ENCODE assay signal across 1 cellular context in the genomic region with DNA sequence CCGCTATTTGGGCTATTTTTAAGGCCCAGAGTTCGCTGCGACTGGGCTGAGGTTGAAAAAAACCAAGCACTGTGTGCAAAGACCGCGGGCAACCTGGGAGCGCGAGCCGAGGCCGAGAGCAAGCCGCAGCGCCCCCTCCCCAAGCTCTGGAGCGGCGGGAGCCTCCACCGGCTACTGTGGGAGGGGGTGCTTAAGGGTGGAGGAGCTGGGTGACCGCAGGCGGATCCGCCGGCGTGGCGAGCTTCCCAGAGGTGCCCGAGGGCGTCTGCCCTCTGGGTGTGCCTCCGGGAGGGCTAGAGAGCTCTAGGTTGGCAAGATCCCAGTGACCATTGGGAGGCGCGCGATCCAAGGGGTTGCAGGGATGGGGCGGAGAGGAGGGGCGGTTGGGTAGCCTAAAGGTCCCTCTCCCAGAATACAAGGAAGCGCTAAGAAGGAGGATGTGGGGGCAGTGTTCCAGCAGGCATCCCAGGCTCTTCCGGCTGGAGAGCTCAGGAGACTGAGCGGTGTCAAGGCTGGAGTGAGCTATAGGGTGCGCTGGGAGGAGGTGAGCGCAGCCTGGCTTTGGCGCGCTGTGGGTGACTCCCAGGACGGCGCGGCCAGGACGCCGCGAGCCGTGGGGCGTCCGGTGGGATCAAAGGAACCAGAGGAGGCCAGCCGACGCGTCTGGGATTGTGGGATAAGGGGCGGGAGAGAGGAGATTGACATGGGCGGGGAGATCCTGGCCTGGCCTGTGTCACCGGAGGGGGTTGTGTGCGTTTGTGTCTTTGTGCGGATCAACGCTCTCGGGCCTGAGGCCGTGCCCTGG.
A peak's percentile ranks its signal among the peaks of the same experiment; 100 is the strongest.
TF ChIP-seq lines count a peak whose summit lies in the region.

No MANE protein-coding gene starts in this region.

TF ChIP-seq in HepG2, 621 proteins besides CTCF, POLR2A, EP300 and RAD21 (continued from another document and continues in another):
- TF ChIP-seq, protein P1, sequence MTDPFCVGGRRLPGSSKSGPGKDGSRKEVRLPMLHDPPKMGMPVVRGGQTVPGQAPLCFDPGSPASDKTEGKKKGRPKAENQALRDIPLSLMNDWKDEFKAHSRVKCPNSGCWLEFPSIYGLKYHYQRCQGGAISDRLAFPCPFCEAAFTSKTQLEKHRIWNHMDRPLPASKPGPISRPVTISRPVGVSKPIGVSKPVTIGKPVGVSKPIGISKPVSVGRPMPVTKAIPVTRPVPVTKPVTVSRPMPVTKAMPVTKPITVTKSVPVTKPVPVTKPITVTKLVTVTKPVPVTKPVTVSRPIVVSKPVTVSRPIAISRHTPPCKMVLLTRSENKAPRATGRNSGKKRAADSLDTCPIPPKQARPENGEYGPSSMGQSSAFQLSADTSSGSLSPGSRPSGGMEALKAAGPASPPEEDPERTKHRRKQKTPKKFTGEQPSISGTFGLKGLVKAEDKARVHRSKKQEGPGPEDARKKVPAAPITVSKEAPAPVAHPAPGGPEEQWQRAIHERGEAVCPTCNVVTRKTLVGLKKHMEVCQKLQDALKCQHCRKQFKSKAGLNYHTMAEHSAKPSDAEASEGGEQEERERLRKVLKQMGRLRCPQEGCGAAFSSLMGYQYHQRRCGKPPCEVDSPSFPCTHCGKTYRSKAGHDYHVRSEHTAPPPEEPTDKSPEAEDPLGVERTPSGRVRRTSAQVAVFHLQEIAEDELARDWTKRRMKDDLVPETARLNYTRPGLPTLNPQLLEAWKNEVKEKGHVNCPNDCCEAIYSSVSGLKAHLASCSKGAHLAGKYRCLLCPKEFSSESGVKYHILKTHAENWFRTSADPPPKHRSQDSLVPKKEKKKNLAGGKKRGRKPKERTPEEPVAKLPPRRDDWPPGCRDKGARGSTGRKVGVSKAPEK (CRISPR knock-in tag; IDR thresholded peaks at IDR 0.05; ENCODE audit: borderline replicate concordance) = peak; percentile 96; the same call in 1 of the 2 replicates
- TF ChIP-seq SKI (IDR thresholded peaks at IDR 0.05; ENCODE audit: partially characterized antibody) = peak; percentile 34
- TF ChIP-seq, protein P2, sequence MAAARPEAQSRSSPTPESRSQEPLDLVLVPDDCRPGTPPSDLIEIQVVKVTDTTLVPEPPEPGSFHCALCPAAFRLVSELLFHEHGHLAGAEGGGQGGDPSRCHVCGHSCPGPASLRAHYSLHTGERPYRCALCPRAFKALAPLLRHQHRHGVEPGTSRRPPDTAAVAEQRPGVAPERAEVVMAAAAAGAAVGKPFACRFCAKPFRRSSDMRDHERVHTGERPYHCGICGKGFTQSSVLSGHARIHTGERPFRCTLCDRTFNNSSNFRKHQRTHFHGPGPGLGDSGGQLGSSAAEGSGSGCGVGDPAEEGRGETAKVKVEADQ (CRISPR knock-in tag; IDR thresholded peaks at IDR 0.05; ENCODE audit: borderline replicate concordance) = no peak
- no peak for TF ChIP-seq TCF12 (IDR thresholded peaks at IDR 0.05)
- peak; percentile 35; the same call in 1 of the 2 replicates for TF ChIP-seq TCF12 (CRISPR knock-in tag; IDR thresholded peaks at IDR 0.05)
- TF ChIP-seq BRCA1 (CRISPR knock-in tag; IDR thresholded peaks at IDR 0.05) = 0 out of 2 replicates have a peak, but pooled peaks have one; percentile 53
- no peak for TF ChIP-seq ZNF34 (CRISPR knock-in tag; IDR thresholded peaks at IDR 0.05; ENCODE audit: borderline replicate concordance)
- TF ChIP-seq SPEN (CRISPR knock-in tag; IDR thresholded peaks at IDR 0.05; ENCODE audit: low read depth) = peak; percentile 54; the same call in 1 of the 2 replicates
- TF ChIP-seq ZNF709 (CRISPR knock-in tag; IDR thresholded peaks at IDR 0.05) = peak; percentile 28; the same call in 1 of the 2 replicates
- peak; percentile 69 for TF ChIP-seq ZEB1 (IDR thresholded peaks at IDR 0.05; ENCODE audit: insufficient replicate concordance, low read depth)
- TF ChIP-seq, protein P3, sequence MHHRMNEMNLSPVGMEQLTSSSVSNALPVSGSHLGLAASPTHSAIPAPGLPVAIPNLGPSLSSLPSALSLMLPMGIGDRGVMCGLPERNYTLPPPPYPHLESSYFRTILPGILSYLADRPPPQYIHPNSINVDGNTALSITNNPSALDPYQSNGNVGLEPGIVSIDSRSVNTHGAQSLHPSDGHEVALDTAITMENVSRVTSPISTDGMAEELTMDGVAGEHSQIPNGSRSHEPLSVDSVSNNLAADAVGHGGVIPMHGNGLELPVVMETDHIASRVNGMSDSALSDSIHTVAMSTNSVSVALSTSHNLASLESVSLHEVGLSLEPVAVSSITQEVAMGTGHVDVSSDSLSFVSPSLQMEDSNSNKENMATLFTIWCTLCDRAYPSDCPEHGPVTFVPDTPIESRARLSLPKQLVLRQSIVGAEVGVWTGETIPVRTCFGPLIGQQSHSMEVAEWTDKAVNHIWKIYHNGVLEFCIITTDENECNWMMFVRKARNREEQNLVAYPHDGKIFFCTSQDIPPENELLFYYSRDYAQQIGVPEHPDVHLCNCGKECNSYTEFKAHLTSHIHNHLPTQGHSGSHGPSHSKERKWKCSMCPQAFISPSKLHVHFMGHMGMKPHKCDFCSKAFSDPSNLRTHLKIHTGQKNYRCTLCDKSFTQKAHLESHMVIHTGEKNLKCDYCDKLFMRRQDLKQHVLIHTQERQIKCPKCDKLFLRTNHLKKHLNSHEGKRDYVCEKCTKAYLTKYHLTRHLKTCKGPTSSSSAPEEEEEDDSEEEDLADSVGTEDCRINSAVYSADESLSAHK (CRISPR knock-in tag; IDR thresholded peaks at IDR 0.05; ENCODE audit: borderline replicate concordance) = no peak
- TF ChIP-seq BCL6 (CRISPR knock-in tag; IDR thresholded peaks at IDR 0.05) = peak; percentile 8
- TF ChIP-seq, protein P4, sequence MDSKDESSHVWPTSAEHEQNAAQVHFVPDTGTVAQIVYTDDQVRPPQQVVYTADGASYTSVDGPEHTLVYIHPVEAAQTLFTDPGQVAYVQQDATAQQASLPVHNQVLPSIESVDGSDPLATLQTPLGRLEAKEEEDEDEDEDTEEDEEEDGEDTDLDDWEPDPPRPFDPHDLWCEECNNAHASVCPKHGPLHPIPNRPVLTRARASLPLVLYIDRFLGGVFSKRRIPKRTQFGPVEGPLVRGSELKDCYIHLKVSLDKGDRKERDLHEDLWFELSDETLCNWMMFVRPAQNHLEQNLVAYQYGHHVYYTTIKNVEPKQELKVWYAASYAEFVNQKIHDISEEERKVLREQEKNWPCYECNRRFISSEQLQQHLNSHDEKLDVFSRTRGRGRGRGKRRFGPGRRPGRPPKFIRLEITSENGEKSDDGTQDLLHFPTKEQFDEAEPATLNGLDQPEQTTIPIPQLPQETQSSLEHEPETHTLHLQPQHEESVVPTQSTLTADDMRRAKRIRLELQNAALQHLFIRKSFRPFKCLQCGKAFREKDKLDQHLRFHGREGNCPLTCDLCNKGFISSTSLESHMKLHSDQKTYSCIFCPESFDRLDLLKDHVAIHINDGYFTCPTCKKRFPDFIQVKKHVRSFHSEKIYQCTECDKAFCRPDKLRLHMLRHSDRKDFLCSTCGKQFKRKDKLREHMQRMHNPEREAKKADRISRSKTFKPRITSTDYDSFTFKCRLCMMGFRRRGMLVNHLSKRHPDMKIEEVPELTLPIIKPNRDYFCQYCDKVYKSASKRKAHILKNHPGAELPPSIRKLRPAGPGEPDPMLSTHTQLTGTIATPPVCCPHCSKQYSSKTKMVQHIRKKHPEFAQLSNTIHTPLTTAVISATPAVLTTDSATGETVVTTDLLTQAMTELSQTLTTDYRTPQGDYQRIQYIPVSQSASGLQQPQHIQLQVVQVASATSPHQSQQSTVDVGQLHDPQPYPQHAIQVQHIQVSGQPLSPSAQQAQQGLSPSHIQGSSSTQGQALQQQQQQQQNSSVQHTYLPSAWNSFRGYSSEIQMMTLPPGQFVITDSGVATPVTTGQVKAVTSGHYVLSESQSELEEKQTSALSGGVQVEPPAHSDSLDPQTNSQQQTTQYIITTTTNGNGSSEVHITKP (CRISPR knock-in tag; IDR thresholded peaks at IDR 0.05; ENCODE audit: low read depth) = no peak
- TF ChIP-seq SMAD3 (CRISPR knock-in tag; IDR thresholded peaks at IDR 0.05) = peak; percentile 35; the same call in 1 of the 2 replicates
- TF ChIP-seq ZNF841 (CRISPR knock-in tag; IDR thresholded peaks at IDR 0.05; ENCODE audit: borderline replicate concordance) = no peak
- peak; percentile 85 to 94 for TF ChIP-seq HMGXB4 (CRISPR knock-in tag; IDR thresholded peaks at IDR 0.05; ENCODE audit: borderline replicate concordance in 1 of 2, low read depth in 1 of 2)
- no peak for TF ChIP-seq ZSCAN12 (CRISPR knock-in tag; IDR thresholded peaks at IDR 0.05)
- TF ChIP-seq, protein P5, sequence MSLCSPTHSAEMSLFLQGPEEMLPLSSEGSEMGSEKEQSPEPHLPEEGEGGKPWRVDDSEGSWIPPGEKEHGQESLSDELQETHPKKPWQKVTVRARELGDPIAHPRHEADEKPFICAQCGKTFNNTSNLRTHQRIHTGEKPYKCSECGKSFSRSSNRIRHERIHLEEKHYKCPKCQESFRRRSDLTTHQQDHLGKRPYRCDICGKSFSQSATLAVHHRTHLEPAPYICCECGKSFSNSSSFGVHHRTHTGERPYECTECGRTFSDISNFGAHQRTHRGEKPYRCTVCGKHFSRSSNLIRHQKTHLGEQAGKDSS (CRISPR knock-in tag; IDR thresholded peaks at IDR 0.05; ENCODE audit: borderline replicate concordance, low read depth) = 0 out of 2 replicates have a peak, but pooled peaks have one; percentile 31
- TF ChIP-seq, protein P6, sequence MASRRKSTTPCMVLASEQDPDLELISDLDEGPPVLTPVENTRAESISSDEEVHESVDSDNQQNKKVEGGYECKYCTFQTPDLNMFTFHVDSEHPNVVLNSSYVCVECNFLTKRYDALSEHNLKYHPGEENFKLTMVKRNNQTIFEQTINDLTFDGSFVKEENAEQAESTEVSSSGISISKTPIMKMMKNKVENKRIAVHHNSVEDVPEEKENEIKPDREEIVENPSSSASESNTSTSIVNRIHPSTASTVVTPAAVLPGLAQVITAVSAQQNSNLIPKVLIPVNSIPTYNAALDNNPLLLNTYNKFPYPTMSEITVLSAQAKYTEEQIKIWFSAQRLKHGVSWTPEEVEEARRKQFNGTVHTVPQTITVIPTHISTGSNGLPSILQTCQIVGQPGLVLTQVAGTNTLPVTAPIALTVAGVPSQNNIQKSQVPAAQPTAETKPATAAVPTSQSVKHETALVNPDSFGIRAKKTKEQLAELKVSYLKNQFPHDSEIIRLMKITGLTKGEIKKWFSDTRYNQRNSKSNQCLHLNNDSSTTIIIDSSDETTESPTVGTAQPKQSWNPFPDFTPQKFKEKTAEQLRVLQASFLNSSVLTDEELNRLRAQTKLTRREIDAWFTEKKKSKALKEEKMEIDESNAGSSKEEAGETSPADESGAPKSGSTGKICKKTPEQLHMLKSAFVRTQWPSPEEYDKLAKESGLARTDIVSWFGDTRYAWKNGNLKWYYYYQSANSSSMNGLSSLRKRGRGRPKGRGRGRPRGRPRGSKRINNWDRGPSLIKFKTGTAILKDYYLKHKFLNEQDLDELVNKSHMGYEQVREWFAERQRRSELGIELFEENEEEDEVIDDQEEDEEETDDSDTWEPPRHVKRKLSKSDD (CRISPR knock-in tag; IDR thresholded peaks at IDR 0.05; ENCODE audit: low read depth) = no peak
- peak; percentile 81 for TF ChIP-seq KDM2A (CRISPR knock-in tag; IDR thresholded peaks at IDR 0.05; ENCODE audit: borderline replicate concordance, low read depth)
- TF ChIP-seq, protein P7, sequence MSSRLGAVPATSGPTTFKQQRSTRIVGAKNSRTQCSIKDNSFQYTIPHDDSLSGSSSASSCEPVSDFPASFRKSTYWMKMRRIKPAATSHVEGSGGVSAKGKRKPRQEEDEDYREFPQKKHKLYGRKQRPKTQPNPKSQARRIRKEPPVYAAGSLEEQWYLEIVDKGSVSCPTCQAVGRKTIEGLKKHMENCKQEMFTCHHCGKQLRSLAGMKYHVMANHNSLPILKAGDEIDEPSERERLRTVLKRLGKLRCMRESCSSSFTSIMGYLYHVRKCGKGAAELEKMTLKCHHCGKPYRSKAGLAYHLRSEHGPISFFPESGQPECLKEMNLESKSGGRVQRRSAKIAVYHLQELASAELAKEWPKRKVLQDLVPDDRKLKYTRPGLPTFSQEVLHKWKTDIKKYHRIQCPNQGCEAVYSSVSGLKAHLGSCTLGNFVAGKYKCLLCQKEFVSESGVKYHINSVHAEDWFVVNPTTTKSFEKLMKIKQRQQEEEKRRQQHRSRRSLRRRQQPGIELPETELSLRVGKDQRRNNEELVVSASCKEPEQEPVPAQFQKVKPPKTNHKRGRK (CRISPR knock-in tag; IDR thresholded peaks at IDR 0.05) = peak; percentile 85
- no peak for TF ChIP-seq NRL (CRISPR knock-in tag; IDR thresholded peaks at IDR 0.05; ENCODE audit: borderline replicate concordance)
- peak; percentile 87 for TF ChIP-seq ZKSCAN5 (CRISPR knock-in tag; IDR thresholded peaks at IDR 0.05)
- TF ChIP-seq, protein P8, sequence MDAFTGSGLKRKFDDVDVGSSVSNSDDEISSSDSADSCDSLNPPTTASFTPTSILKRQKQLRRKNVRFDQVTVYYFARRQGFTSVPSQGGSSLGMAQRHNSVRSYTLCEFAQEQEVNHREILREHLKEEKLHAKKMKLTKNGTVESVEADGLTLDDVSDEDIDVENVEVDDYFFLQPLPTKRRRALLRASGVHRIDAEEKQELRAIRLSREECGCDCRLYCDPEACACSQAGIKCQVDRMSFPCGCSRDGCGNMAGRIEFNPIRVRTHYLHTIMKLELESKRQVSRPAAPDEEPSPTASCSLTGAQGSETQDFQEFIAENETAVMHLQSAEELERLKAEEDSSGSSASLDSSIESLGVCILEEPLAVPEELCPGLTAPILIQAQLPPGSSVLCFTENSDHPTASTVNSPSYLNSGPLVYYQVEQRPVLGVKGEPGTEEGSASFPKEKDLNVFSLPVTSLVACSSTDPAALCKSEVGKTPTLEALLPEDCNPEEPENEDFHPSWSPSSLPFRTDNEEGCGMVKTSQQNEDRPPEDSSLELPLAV (CRISPR knock-in tag; conservative IDR thresholded peaks at IDR 0.05; ENCODE audit: low read depth) = no peak
- TF ChIP-seq, protein P9, sequence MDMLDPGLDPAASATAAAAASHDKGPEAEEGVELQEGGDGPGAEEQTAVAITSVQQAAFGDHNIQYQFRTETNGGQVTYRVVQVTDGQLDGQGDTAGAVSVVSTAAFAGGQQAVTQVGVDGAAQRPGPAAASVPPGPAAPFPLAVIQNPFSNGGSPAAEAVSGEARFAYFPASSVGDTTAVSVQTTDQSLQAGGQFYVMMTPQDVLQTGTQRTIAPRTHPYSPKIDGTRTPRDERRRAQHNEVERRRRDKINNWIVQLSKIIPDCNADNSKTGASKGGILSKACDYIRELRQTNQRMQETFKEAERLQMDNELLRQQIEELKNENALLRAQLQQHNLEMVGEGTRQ (IDR thresholded peaks at IDR 0.05; ENCODE audit: low read depth, low read length) = no peak
- TF ChIP-seq, protein P9 (CRISPR knock-in tag; IDR thresholded peaks at IDR 0.05; ENCODE audit: borderline replicate concordance) = no peak; the same call in 1 of the 2 replicates
- TF ChIP-seq SETDB1 (CRISPR knock-in tag; IDR thresholded peaks at IDR 0.05; ENCODE audit: borderline replicate concordance) = no peak
- TF ChIP-seq GABPB1 (CRISPR knock-in tag; IDR thresholded peaks at IDR 0.05) = peak; percentile 73
